In genomic region chr4:38902695-38903094, GRCh38 we compare ENCODE assay signal across 8 cellular contexts. TPM values are rescaled to one million over a fixed set of nuclear protein-coding genes. Genes with fewer than 3 reads are reported as not detected.
DNase-seq lines count a peak whose midpoint lies in the region; ATAC-seq and TF ChIP-seq lines count a peak whose summit lies in the region.

No MANE protein-coding gene starts in this region.

- POLR2A ChIA-PET in A673 (lab: Charles Lee; ENCODE audit: low non-redundant PET) = no interaction called here

- no peaks in the 10 kb centered on the region for H3K36me3 ChIP-seq in A673 (ENCODE audit: insufficient read depth, low read length, poor library complexity, severe bottlenecking)
- H3K36me3 ChIP-seq in breast epithelium = no peaks in the 10 kb centered on the region
- H3K36me3 ChIP-seq in ovary = no peaks in the 10 kb centered on the region

- peak; percentile 57 for TF ChIP-seq CTCF in A673 (conservative IDR thresholded peaks at IDR 0.05; ENCODE audit: low read depth, low read length)
- peak in 2 of 3 donors; percentile 13 to 39 for TF ChIP-seq CTCF in breast epithelium (IDR thresholded peaks at IDR 0.05)
- TF ChIP-seq CTCF in ovary (IDR thresholded peaks at IDR 0.05) = no peak

- H3K27ac ChIP-seq in A673 (ENCODE audit: low read depth, low read length, poor library complexity, severe bottlenecking) = no peak overlapping the region
- no peak overlapping the region for H3K27ac ChIP-seq in breast epithelium
- H3K27ac ChIP-seq in ovary = no peak overlapping the region

- H3K27me3 ChIP-seq in A673 (replicated peaks; ENCODE audit: insufficient read depth, low read depth, low read length, poor library complexity) (no peaks in the 10 kb centered on the region), breast epithelium (no peaks in the 10 kb centered on the region), ovary (no peaks in the 10 kb centered on the region)

- H3K4me3 ChIP-seq in A673 (ENCODE audit: low read depth, low read length, poor library complexity, severe bottlenecking) = no peak overlapping the region
- H3K4me3 ChIP-seq in breast epithelium = no peak overlapping the region
- no peak overlapping the region for H3K4me3 ChIP-seq in ovary

- H3K9me3 ChIP-seq in A673 (ENCODE audit: low read depth, low read length, poor library complexity, severe bottlenecking) = no peaks in the 10 kb centered on the region
- no peaks in the 10 kb centered on the region for H3K9me3 ChIP-seq in breast epithelium
- H3K9me3 ChIP-seq in ovary = no peaks in the 10 kb centered on the region

- CTCF ChIA-PET in A673 (lab: Charles Lee) = interaction anchor here (0.5 to 2.1 kb wide), 4 partner anchors 229 to 530 kb away, joined by 4 to 24 read pairs (median 4); no protein-coding TSS in a partner anchor

- peak; percentile 59 for ATAC-seq in GM18502 (IDR thresholded peaks at IDR 0.05; ENCODE audit: poor library complexity, unreplicated experiment)
- ATAC-seq in GM21786 (IDR thresholded peaks at IDR 0.05; ENCODE audit: unreplicated experiment) = no peak

- intact Hi-C loops in A673 (cut with micrococcal nuclease; ENCODE audit: unreplicated experiment) (loop anchor here (1.0 to 10.0 kb wide), 2 partner anchors 233 to 532 kb away; no protein-coding TSS in a partner anchor), breast epithelium (cut with DNase I; ENCODE audit: low total_unique reads) (no loop called here), ovary (cut with DNase I) (loop anchor here in 3 of 4 donors (5.0 to 10.0 kb wide), 3 partner anchors 142 to 235 kb away; no protein-coding TSS in a partner anchor)

- no peak for TF ChIP-seq POLR2A in breast epithelium (IDR thresholded peaks at IDR 0.05)
- no peak for TF ChIP-seq POLR2A in ovary (IDR thresholded peaks at IDR 0.05)

- H3K4me1 ChIP-seq in A673 (ENCODE audit: insufficient read depth, low read length, poor library complexity, severe bottlenecking) (no peaks in the 10 kb centered on the region), breast epithelium (no peaks in the 10 kb centered on the region), ovary (ENCODE audit: insufficient read depth) (peaks cover 19% of the 10 kb centered on the region)

- DNase-seq in A673 (ENCODE audit: low spot score) (peak; percentile 54), NCI-H2227 treated with DMSO at 0.1 percent for 48 hours (lab: John Stamatoyannopoulos, UW) (peak; percentile 20), breast epithelium (ENCODE audit: low spot score in 2 of 2) (no peak), lung microvascular endothelial cell (ENCODE audit: low read depth in 2 of 2) (peak; percentile 29 to 42), ovary (no peak), DMS79 (lab: John Stamatoyannopoulos, UW) (no peak)

- BruUV-seq in A673 (replicated peaks; lab: Mats Ljungman, UMichigan) = no TSS peak

- no peak for TF ChIP-seq EP300 in ovary (IDR thresholded peaks at IDR 0.05)

RNA-seq across cellular contexts. Expression of gene FAM114A1, which starts 35.1 kb away (rescaled TPM):
- total RNA-seq in A673 (2021) (4.2 and 6.3 TPM in 2 replicates), breast epithelium (100 to 1,000 TPM in 1 of 3 donors, 10 to 100 TPM in 2; 74.6 to 109 (median 85.9) TPM), lung microvascular endothelial cell (56.9 and 70.8 TPM in 2 replicates), ovary (10 to 100 TPM; 70.3 to 99.7 (median 79.3) TPM)
- polyA plus RNA-seq in ovary = 10 to 100 TPM; 32.8 to 93.8 TPM

RNA-seq across cellular contexts. Expression of gene TLR6, which starts 46.1 kb away (rescaled TPM):
- total RNA-seq in A673 (2021) = 0.59 and 1.5 TPM in 2 replicates
- 1 to 10 TPM; 5.2 to 7.6 (median 5.3) TPM for total RNA-seq in breast epithelium
- total RNA-seq in lung microvascular endothelial cell = under 0.01 and 0.22 TPM in 2 replicates
- total RNA-seq in ovary = 1 to 10 TPM; 1.9 to 5.0 (median 3.2) TPM
- polyA plus RNA-seq in ovary = 1 to 10 TPM in 1 of 2 donors, under 1 TPM in 1; 0.52 to 2.5 TPM

Comparison
In these comparisons a context has a peak if more than half of its experiments do, and no peak if none do; other contexts are left out.
1. DNase-seq: peak in A673 (single experiment), NCI-H2227 treated with DMSO at 0.1 percent for 48 hours (single experiment) and lung microvascular endothelial cell (2 of 2); none in breast epithelium (0 of 2), ovary (0 of 5) and DMS79 (single experiment).
2. CTCF ChIP-seq: peak in A673 (single experiment) and breast epithelium (2 of 3); none in ovary (0 of 3).